22 cellular contexts compared by ENCODE assay signal in the genomic region with DNA sequence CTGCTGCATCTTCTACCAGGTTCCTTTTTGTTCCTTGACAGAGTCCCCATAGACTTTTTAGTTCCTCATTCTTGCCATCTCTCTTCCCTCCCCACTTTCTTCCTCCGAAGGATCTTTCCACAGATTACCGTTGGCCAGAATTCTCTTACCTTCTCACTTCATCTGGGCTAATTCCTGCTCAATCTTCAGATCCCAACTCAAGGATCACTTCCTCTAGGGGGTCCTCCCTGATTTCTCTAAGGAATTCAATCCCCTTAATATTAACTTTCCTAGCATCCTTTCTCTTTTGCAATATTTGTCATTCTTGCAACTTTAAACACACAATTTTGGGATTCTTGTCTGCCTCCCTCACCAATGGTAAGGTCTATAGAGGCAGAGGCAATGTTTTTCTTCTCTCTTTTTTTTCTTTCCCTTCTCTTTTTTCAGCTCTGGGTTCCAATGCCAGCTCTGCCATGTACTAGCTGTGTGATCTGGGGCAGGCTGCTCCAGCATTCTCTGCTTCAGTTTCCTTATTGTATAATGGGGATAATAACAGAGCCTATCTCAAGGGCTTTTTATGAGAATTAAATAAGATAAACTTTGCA. TPM values are rescaled to one million over a fixed set of nuclear protein-coding genes. Genes with fewer than 3 reads are reported as not detected.
DNase-seq lines count a peak whose midpoint lies in the region; ATAC-seq, FAIRE-seq and TF ChIP-seq lines count a peak whose summit lies in the region.
"Had no signal": no experiment of that assay in that cellular context is flagged by ENCODE, and none has a peak within 500 bp of the region (broad histone marks: within the 10 kb centered on the region; RNA-seq: fewer than 3 reads in every experiment).

No MANE protein-coding gene starts in this region.

- H3K36me3 ChIP-seq in A673 (ENCODE audit: insufficient read depth, low read length, poor library complexity, severe bottlenecking) (no peaks in the 10 kb centered on the region), astrocyte (ENCODE audit: insufficient read depth, low read length) (no peaks in the 10 kb centered on the region), muscle layer of colon (ENCODE audit: insufficient read depth, low read length) (no peaks in the 10 kb centered on the region)
- H3K36me3 ChIP-seq: colonic mucosa had no signal

- POLR2A ChIA-PET in A673 (lab: Charles Lee; ENCODE audit: low non-redundant PET) = interaction anchor here (0.6 kb wide), 1 partner anchor 516 kb away, joined by 3 read pairs; no protein-coding TSS in a partner anchor

- no peaks in the 10 kb centered on the region for H3K27me3 Mint-ChIP-seq in astrocyte (ENCODE audit: low read depth, unreplicated experiment)
- H3K27me3 Mint-ChIP-seq: activated CD4-positive, alpha-beta T cell treated with anti-CD3 and anti-CD28 coated beads, Interleukin-2, amount 10 ng/mL, durations not matched to agents 24 days and 14 days; type B pancreatic cell had no signal

- H3K9ac ChIP-seq in astrocyte (ENCODE audit: low read length) (peak overlapping the region; percentile 61), muscle layer of colon (ENCODE audit: low read length) (no peak overlapping the region)

- H3K4me1 ChIP-seq in A673 (ENCODE audit: insufficient read depth, low read length, poor library complexity, severe bottlenecking) = peaks cover 76% of the 10 kb centered on the region
- H3K4me1 ChIP-seq in astrocyte (ENCODE audit: insufficient read depth, low read length) = peaks cover 25% of the 10 kb centered on the region
- H3K4me1 ChIP-seq in muscle layer of colon (ENCODE audit: insufficient read depth, low read length) = peaks cover 24% of the 10 kb centered on the region
- H3K4me1 ChIP-seq: colonic mucosa had no signal

- ATAC-seq in GM21447 (IDR thresholded peaks at IDR 0.05; ENCODE audit: unreplicated experiment) = no peak
- ATAC-seq: naive thymus-derived CD8-positive, alpha-beta T cell had no signal

- no peaks in the 10 kb centered on the region for H3K79me2 ChIP-seq in astrocyte (ENCODE audit: insufficient read depth, low read length)

- H2AFZ ChIP-seq in astrocyte (ENCODE audit: low read depth, low read length) = no peak overlapping the region

- DNase-seq in A673 (ENCODE audit: low spot score) (no peak), Kasumi-1 (lab: John Stamatoyannopoulos, UW) (peak; percentile 12 to 17), astrocyte (ENCODE audit: low read depth) (peak; percentile 16), NCI-H774 (lab: John Stamatoyannopoulos, UW) (no peak), NCI-H1417 (lab: John Stamatoyannopoulos, UW) (no peak), globus pallidus (ENCODE audit: low spot score) (no peak)
- DNase-seq: activated CD4-positive, alpha-beta T cell treated with anti-CD3 and anti-CD28 coated beads, Interleukin-2, amount 10 ng/mL, durations not matched to agents 24 days and 14 days; activated T-cell treated with anti-CD3 and anti-CD28 coated beads, Interleukin-2, amount 50 U/mL, for 48 hours; colonic mucosa; hippocampal formation; Karpas-422; kidney glomerular epithelial cell; naive thymus-derived CD8-positive, alpha-beta T cell; NCI-H187 treated with DMSO at 0.1 percent for 48 hours; RPMI8226; stimulated activated CD4-positive, alpha-beta T cell treated with anti-CD3 and anti-CD28 coated beads, Interleukin-4, amount 100 ng/mL, for 4 hours had no signal

- no TSS peak for BruUV-seq in A673 (replicated peaks; lab: Mats Ljungman, UMichigan)

- peak overlapping the region; percentile 99 for H3K27ac Mint-ChIP-seq in astrocyte (ENCODE audit: unreplicated experiment)
- H3K27ac Mint-ChIP-seq: activated CD4-positive, alpha-beta T cell treated with anti-CD3 and anti-CD28 coated beads, Interleukin-2, amount 10 ng/mL, durations not matched to agents 24 days and 14 days; naive thymus-derived CD8-positive, alpha-beta T cell; T-helper 2 cell treated with Interferon-gamma antibody and Interleukin-4, amounts not matched to agents 5 μg/mL and 100 μg/mL, for 36 hours; type B pancreatic cell had no signal

- TF ChIP-seq CTCF in A673 (conservative IDR thresholded peaks at IDR 0.05; ENCODE audit: low read depth, low read length) = no peak
- TF ChIP-seq CTCF in astrocyte (IDR thresholded peaks at IDR 0.05; ENCODE audit: insufficient read depth, low read depth, low read length) = no peak

- intact Hi-C loops in A673 (cut with micrococcal nuclease; ENCODE audit: unreplicated experiment) = loop anchor here (10.0 kb wide), 1 partner anchor 678 kb away; no protein-coding TSS in a partner anchor

- no peaks in the 10 kb centered on the region for H4K20me1 ChIP-seq in astrocyte (ENCODE audit: insufficient read depth, low read length)

- peak overlapping the region; percentile 51 for H3K4me2 ChIP-seq in astrocyte (ENCODE audit: low read length)

- H3K4me1 Mint-ChIP-seq in astrocyte (ENCODE audit: low read depth, unreplicated experiment) = peaks cover 57% of the 10 kb centered on the region
- H3K4me1 Mint-ChIP-seq: activated CD4-positive, alpha-beta T cell treated with anti-CD3 and anti-CD28 coated beads, Interleukin-2, amount 10 ng/mL, durations not matched to agents 24 days and 14 days had no signal

- H3K4me3 ChIP-seq in A673 (ENCODE audit: low read depth, low read length, poor library complexity, severe bottlenecking) (no peak overlapping the region), astrocyte (ENCODE audit: insufficient read depth, low read depth, low read length) (no peak overlapping the region), muscle layer of colon (ENCODE audit: low read depth in 1 of 2, low read length in 2 of 2) (no peak overlapping the region)
- H3K4me3 ChIP-seq: colonic mucosa had no signal

- CTCF ChIA-PET in A673 (lab: Charles Lee) = no interaction called here

- peaks cover 2% of the 10 kb centered on the region for H3K36me3 Mint-ChIP-seq in astrocyte (ENCODE audit: low read depth, unreplicated experiment)
- H3K36me3 Mint-ChIP-seq: naive thymus-derived CD8-positive, alpha-beta T cell; type B pancreatic cell had no signal

- H3K4me3 Mint-ChIP-seq in astrocyte (ENCODE audit: unreplicated experiment) = no peak overlapping the region
- H3K4me3 Mint-ChIP-seq: activated CD4-positive, alpha-beta T cell treated with anti-CD3 and anti-CD28 coated beads, Interleukin-2, amount 10 ng/mL, durations not matched to agents 24 days and 14 days; naive thymus-derived CD8-positive, alpha-beta T cell; T-helper 2 cell treated with Interferon-gamma antibody and Interleukin-4, amounts not matched to agents 5 μg/mL and 100 μg/mL, for 36 hours; type B pancreatic cell had no signal

- peak overlapping the region; percentile 56 for H3K27ac ChIP-seq in A673 (ENCODE audit: low read depth, low read length, poor library complexity, severe bottlenecking)
- H3K27ac ChIP-seq in astrocyte (ENCODE audit: low read depth, low read length) = peak overlapping the region; percentile 74
- H3K27ac ChIP-seq in muscle layer of colon (ENCODE audit: low read depth, low read length) = peak overlapping the region; percentile 19

- H3K9me3 ChIP-seq in A673 (ENCODE audit: low read depth, low read length, poor library complexity, severe bottlenecking) = no peaks in the 10 kb centered on the region
- H3K9me3 ChIP-seq in astrocyte (ENCODE audit: insufficient read depth, low read depth, low read length) = no peaks in the 10 kb centered on the region
- no peaks in the 10 kb centered on the region for H3K9me3 ChIP-seq in muscle layer of colon (ENCODE audit: low read length)
- H3K9me3 ChIP-seq: colonic mucosa had no signal

- peaks cover 2% of the 10 kb centered on the region for H3K9me3 Mint-ChIP-seq in astrocyte (ENCODE audit: unreplicated experiment)
- H3K9me3 Mint-ChIP-seq: activated CD4-positive, alpha-beta T cell treated with anti-CD3 and anti-CD28 coated beads, Interleukin-2, amount 10 ng/mL, durations not matched to agents 24 days and 14 days; T-helper 2 cell treated with Interferon-gamma antibody and Interleukin-4, amounts not matched to agents 5 μg/mL and 100 μg/mL, for 36 hours had no signal

- no peak for FAIRE-seq in astrocyte (lab: Jason Lieb, UNC)
- FAIRE-seq: D721Med had no signal

- H3K27me3 ChIP-seq in A673 (replicated peaks; ENCODE audit: insufficient read depth, low read depth, low read length, poor library complexity) = no peaks in the 10 kb centered on the region
- H3K27me3 ChIP-seq in astrocyte (ENCODE audit: insufficient read depth, low read length) = no peaks in the 10 kb centered on the region
- H3K27me3 ChIP-seq in muscle layer of colon (ENCODE audit: control insufficient read depth in 1 of 2, insufficient read depth in 2 of 2, low read length in 2 of 2) = no peaks in the 10 kb centered on the region
- H3K27me3 ChIP-seq: colonic mucosa had no signal

RNA-seq across cellular contexts. Expression of gene KCNE4, which starts 5.4 kb away (rescaled TPM):
- total RNA-seq in A673 (2021) = 68.0 and 82.5 TPM in 2 replicates
- total RNA-seq in astrocyte = 0.27 and 0.34 TPM in 2 replicates
- total RNA-seq: activated CD4-positive, alpha-beta T cell treated with anti-CD3 and anti-CD28 coated beads, Interleukin-2, amount 10 ng/mL, durations not matched to agents 24 days and 14 days; epithelial cell of proximal tubule; naive thymus-derived CD8-positive, alpha-beta T cell had no signal

Comparison
In these comparisons a context has a peak if more than half of its experiments do, and no peak if none do; other contexts are left out.
1. DNase-seq: peak in Kasumi-1 (2 of 2) and astrocyte (single experiment); none in A673 (single experiment), NCI-H774 (single experiment), NCI-H1417 (0 of 3) and globus pallidus (single experiment).
2. H3K27ac ChIP-seq: peak in every context shown above with its lines; median percentile 74 in astrocyte; 56 in A673; 19 in muscle layer of colon.
3. RNA of gene KCNE4, which starts 5.4 kb away (total RNA-seq): 68.0 to 82.5 TPM in A673; 0.27 to 0.34 TPM in astrocyte; every median in the first group is over 10 times any median in the second.